ENCODE assay signal across 9 cellular contexts in genomic region chr2:109128466-109129355, GRCh38.
A peak's percentile ranks its signal among the peaks of the same experiment; 100 is the strongest.
DNase-seq lines count a peak whose midpoint lies in the region; ATAC-seq lines count a peak whose summit lies in the region.
"Had no signal": no experiment of that assay in that cellular context is flagged by ENCODE, and none has a peak within 500 bp of the region (broad histone marks: within the 10 kb centered on the region; RNA-seq: fewer than 3 reads in every experiment).

SH3RF3 (plus strand) TSS chr2:109129205.

- H3K27me3 ChIP-seq in BLaER1 treated with 17β-estradiol and CSF1 and Interleukin-3, amounts not matched to agents 10 nM and 100 nM, result peaks cover 0 to 16% (median 0%) of the 10 kb centered on the region in 11 experiments; a peak in 5 of 22 replicates

- peak; percentile 40 for DNase-seq in RKO (ENCODE audit: low spot score)
- peak; percentile 77 for DNase-seq in astrocyte of the hippocampus (ENCODE audit: low read depth, low spot score)
- peak; percentile 13 to 34 for DNase-seq in hippocampal formation (lab: John Stamatoyannopoulos, UW)
- DNase-seq in retina, result peak; percentile 84
- no peak for DNase-seq in NAMALWA (ENCODE audit: low spot score)

- peaks cover 36 to 68% (median 50%) of the 10 kb centered on the region in 11 experiments; a peak in 20 of 22 replicates for H4K20me1 ChIP-seq in BLaER1 treated with 17β-estradiol and CSF1 and Interleukin-3, amounts not matched to agents 10 nM and 100 nM

- ATAC-seq in GM21423 (IDR thresholded peaks at IDR 0.05; ENCODE audit: unreplicated experiment) (peak; percentile 30), HG03196 (IDR thresholded peaks at IDR 0.05; ENCODE audit: unreplicated experiment) (no peak)

- peak within 1 kb of the TSS; percentile 87 to 97 (median 93) for H3K4me2 ChIP-seq in BLaER1 treated with 17β-estradiol and CSF1 and Interleukin-3, amounts not matched to agents 10 nM and 100 nM

- H3K4me3 ChIP-seq in BLaER1 treated with 17β-estradiol and CSF1 and Interleukin-3, amounts not matched to agents 10 nM and 100 nM, result peak within 1 kb of the TSS; percentile 66 to 98 (median 88)
- H3K4me3 ChIP-seq: K562 had no signal

- H3K4me1 ChIP-seq in BLaER1 treated with 17β-estradiol and CSF1 and Interleukin-3, amounts not matched to agents 10 nM and 100 nM, result peaks cover 52 to 71% (median 64%) of the 10 kb centered on the region in 10 experiments

- peaks cover 0 to 10% (median 0%) of the 10 kb centered on the region in 11 experiments; a peak in 2 of 22 replicates for H3K36me3 ChIP-seq in BLaER1 treated with 17β-estradiol and CSF1 and Interleukin-3, amounts not matched to agents 10 nM and 100 nM

- H3K9ac ChIP-seq in BLaER1 treated with 17β-estradiol and CSF1 and Interleukin-3, amounts not matched to agents 10 nM and 100 nM, result peak within 1 kb of the TSS; percentile 74 to 94 (median 89)

- H3K9me3 ChIP-seq in BLaER1 treated with 17β-estradiol and CSF1 and Interleukin-3, amounts not matched to agents 10 nM and 100 nM (replicated peaks in 1 of 11), result no peaks in the 10 kb centered on the region

- H3K27ac ChIP-seq in BLaER1 treated with 17β-estradiol and CSF1 and Interleukin-3, amounts not matched to agents 10 nM and 100 nM, result peak within 1 kb of the TSS; percentile 9 to 94 (median 88); a peak in 21 of 22 replicates
